In the genomic region with DNA sequence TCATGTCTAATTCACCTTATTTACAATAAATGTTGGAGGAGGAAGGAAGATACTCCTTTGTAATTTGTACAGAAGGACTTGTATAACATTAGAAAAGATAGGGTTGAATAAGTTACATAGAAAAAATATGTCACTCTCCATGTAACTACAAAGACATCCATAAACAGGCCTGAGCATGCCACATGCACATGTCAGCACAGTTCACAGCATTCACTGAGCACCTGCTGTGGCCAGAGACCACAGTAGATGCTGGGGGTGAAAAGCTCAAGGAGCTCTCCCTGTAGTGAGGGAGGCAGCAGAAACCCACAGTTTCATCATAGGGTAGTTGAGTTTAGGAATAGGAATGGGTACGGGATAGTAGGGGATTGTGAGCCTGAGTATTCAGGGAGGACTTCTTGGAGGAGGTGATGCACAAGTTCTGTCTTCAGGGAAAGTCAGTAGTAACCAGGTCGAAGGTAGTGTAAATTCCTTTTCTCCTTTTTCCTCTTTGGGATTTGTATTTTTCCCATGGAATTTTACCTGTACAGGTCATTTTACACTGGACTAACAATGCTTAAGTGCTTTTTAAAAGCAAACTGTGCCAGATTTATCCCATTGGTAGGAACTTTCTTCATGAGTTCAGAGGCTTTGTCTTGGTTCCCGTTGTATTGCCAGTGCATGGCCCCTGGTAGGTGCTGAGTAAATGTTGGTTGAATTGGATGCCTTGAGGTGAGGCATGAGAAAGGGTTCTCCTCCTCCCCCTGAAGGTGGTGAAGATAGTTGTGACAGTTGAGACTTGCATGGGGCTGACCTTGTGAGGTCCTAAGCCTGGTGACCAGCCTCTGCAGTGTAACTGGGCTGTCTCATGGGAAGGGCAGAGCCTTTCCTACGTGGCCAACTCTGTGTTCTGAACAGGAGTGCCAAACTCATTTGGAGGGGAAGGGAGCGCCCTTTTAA, we compare ENCODE assay signal across 11 cellular contexts. TPM values are rescaled to one million over a fixed set of nuclear protein-coding genes. Genes with fewer than 3 reads are reported as not detected.
DNase-seq lines count a peak whose midpoint lies in the region; ATAC-seq and TF ChIP-seq lines count a peak whose summit lies in the region.
"Had no signal": no experiment of that assay in that cellular context is flagged by ENCODE, and none has a peak within 500 bp of the region (broad histone marks: within the 10 kb centered on the region; RNA-seq: fewer than 3 reads in every experiment).

No MANE protein-coding gene starts in this region.

- H3K27ac ChIP-seq in left ventricle myocardium inferior (replicated peaks), result peak overlapping the region; percentile 67
- H3K27ac ChIP-seq in naive thymus-derived CD4-positive, alpha-beta T cell (ENCODE audit: low read depth, low read length), result peak overlapping the region; percentile 76

- intact Hi-C loops in left ventricle myocardium inferior (cut with micrococcal nuclease) (no loop called here), Right ventricle myocardium superior (cut with DNase I) (no loop called here)
- intact Hi-C loops in naive thymus-derived CD4-positive, alpha-beta T cell (cut with micrococcal nuclease), result loop anchor here (1.0 to 5.0 kb wide), 17 partner anchors 7 to 356 kb away; a partner anchor contains a TSS

- H3K36me3 ChIP-seq in left ventricle myocardium inferior, result no peaks in the 10 kb centered on the region
- H3K36me3 ChIP-seq in naive thymus-derived CD4-positive, alpha-beta T cell (ENCODE audit: control insufficient read depth in 2 of 3, insufficient read depth in 3 of 3, low read length in 3 of 3), result no peaks in the 10 kb centered on the region
- H3K36me3 ChIP-seq: MG63 had no signal

- peak overlapping the region; percentile 99 for H3K27ac Mint-ChIP-seq in activated naive CD8-positive, alpha-beta T cell
- H3K27ac Mint-ChIP-seq in naive thymus-derived CD4-positive, alpha-beta T cell, result peak overlapping the region in 8 of 9 donors; percentile 92 to 100 (median 98)
- H3K27ac Mint-ChIP-seq: B cell had no signal

- ATAC-seq in Right ventricle myocardium superior (ENCODE audit: poor library complexity) (no peak), GM18858 (IDR thresholded peaks at IDR 0.05; ENCODE audit: unreplicated experiment) (no peak), HG02852 (IDR thresholded peaks at IDR 0.05; ENCODE audit: unreplicated experiment) (no peak)
- no peak for ATAC-seq in naive thymus-derived CD4-positive, alpha-beta T cell

- no peaks in the 10 kb centered on the region for H3K27me3 ChIP-seq in left ventricle myocardium inferior (ENCODE audit: low read depth)
- H3K27me3 ChIP-seq in naive thymus-derived CD4-positive, alpha-beta T cell (ENCODE audit: control insufficient read depth in 2 of 2, insufficient read depth in 2 of 2, low read length in 2 of 2), result no peaks in the 10 kb centered on the region
- H3K27me3 ChIP-seq: MG63 had no signal

- H3K4me3 ChIP-seq in left ventricle myocardium inferior, result no peak overlapping the region
- peak overlapping the region; percentile 28 for H3K4me3 ChIP-seq in naive thymus-derived CD4-positive, alpha-beta T cell (ENCODE audit: low read length)
- H3K4me3 ChIP-seq: MG63 had no signal

- peaks cover 67% of the 10 kb centered on the region for H3K4me1 ChIP-seq in left ventricle myocardium inferior
- peaks cover 92 to 94% of the 10 kb centered on the region in 2 donors for H3K4me1 ChIP-seq in naive thymus-derived CD4-positive, alpha-beta T cell (ENCODE audit: control insufficient read depth in 2 of 2, insufficient read depth in 2 of 2, low read length in 2 of 2)

- H3K27me3 Mint-ChIP-seq in activated naive CD8-positive, alpha-beta T cell, result no peaks in the 10 kb centered on the region
- H3K27me3 Mint-ChIP-seq in naive thymus-derived CD4-positive, alpha-beta T cell, result no peaks in the 10 kb centered on the region
- H3K27me3 Mint-ChIP-seq: B cell had no signal

- peaks cover 93% of the 10 kb centered on the region for H3K4me1 Mint-ChIP-seq in activated naive CD8-positive, alpha-beta T cell (ENCODE audit: low read depth)
- H3K4me1 Mint-ChIP-seq in naive thymus-derived CD4-positive, alpha-beta T cell, result peaks cover 24 to 90% (median 76%) of the 10 kb centered on the region in 7 donors

- no peaks in the 10 kb centered on the region for H3K9me3 ChIP-seq in left ventricle myocardium inferior (replicated peaks)
- no peaks in the 10 kb centered on the region for H3K9me3 ChIP-seq in naive thymus-derived CD4-positive, alpha-beta T cell (ENCODE audit: control insufficient read depth in 2 of 3, low read length in 3 of 3)
- H3K9me3 ChIP-seq: MG63 had no signal

- peaks cover 14% of the 10 kb centered on the region for H3K36me3 Mint-ChIP-seq in activated naive CD8-positive, alpha-beta T cell
- H3K36me3 Mint-ChIP-seq in naive thymus-derived CD4-positive, alpha-beta T cell, result peaks cover 0 to 43% (median 13%) of the 10 kb centered on the region in 5 donors

- DNase-seq in left ventricle myocardium inferior, result no peak
- DNase-seq in Right ventricle myocardium superior, result no peak
- DNase-seq in naive thymus-derived CD4-positive, alpha-beta T cell, result peak in 1 of 9 donors; percentile 40
- DNase-seq in COLO668 (lab: John Stamatoyannopoulos, UW; ENCODE audit: unreplicated experiment), result no peak
- DNase-seq in DMS114 treated with DMSO at 0.1 percent for 48 hours (lab: John Stamatoyannopoulos, UW; ENCODE audit: unreplicated experiment), result no peak
- DNase-seq: MG63, NCI-H446 had no signal

- H3K4me3 Mint-ChIP-seq in activated naive CD8-positive, alpha-beta T cell, result peak overlapping the region; percentile 83
- H3K4me3 Mint-ChIP-seq in naive thymus-derived CD4-positive, alpha-beta T cell, result peak overlapping the region; percentile 76 to 97 (median 82)
- H3K4me3 Mint-ChIP-seq: B cell had no signal

- POLR2A ChIA-PET in naive thymus-derived CD4-positive, alpha-beta T cell (lab: Charles Lee), result interaction anchor here (0.7 to 10.5 kb wide), 10 partner anchors 8 to 193 kb away, joined by 3 to 142 read pairs (median 5); a partner anchor contains a TSS

- no peaks in the 10 kb centered on the region for H3K9me3 Mint-ChIP-seq in activated naive CD8-positive, alpha-beta T cell (ENCODE audit: low read depth)
- peaks cover 0 to 4% (median 0%) of the 10 kb centered on the region in 11 donors for H3K9me3 Mint-ChIP-seq in naive thymus-derived CD4-positive, alpha-beta T cell

- no peak for TF ChIP-seq CTCF in left ventricle myocardium inferior (IDR thresholded peaks at IDR 0.05; ENCODE audit: borderline replicate concordance)

- CTCF ChIA-PET in naive thymus-derived CD4-positive, alpha-beta T cell (lab: Charles Lee), result interaction anchor here (0.9 to 2.0 kb wide), 8 partner anchors 8 to 45 kb away, joined by 3 to 8 read pairs (median 3); a partner anchor contains a TSS

RNA-seq across cellular contexts. Expression of a gene that starts 20.2 kb away (rescaled TPM):
- 18.4 TPM for total RNA-seq in left ventricle myocardium inferior
- 14.5 TPM for total RNA-seq in Right ventricle myocardium superior
- total RNA-seq in naive thymus-derived CD4-positive, alpha-beta T cell, result 100 to 1,000 TPM; 224 to 359 (median 320) TPM
- 100 to 1,000 TPM; 191 to 285 TPM for polyA plus RNA-seq in naive thymus-derived CD4-positive, alpha-beta T cell

Comparison
In these comparisons a context has a peak if more than half of its experiments do, and no peak if none do; other contexts are left out.
1. RNA of a gene that starts 20.2 kb away (total RNA-seq): 224 to 359 TPM in naive thymus-derived CD4-positive, alpha-beta T cell; 18.4 TPM in left ventricle myocardium inferior (single experiment) and 14.5 TPM in Right ventricle myocardium superior (single experiment); every median in the first group is over 10 times any median in the second.
2. intact Hi-C loops: an anchor here in naive thymus-derived CD4-positive, alpha-beta T cell (1.0 to 5.0 kb wide); none called in left ventricle myocardium inferior and Right ventricle myocardium superior.